In genomic region chr14:29494312-29494711, GRCh38 we compare ENCODE assay signal across 28 cellular contexts.
"Had no signal": no experiment of that assay in that cellular context is flagged by ENCODE, and none has a peak within 500 bp of the region (broad histone marks: within the 10 kb centered on the region; RNA-seq: fewer than 3 reads in every experiment).

No MANE protein-coding gene starts in this region.

- H3K27ac ChIP-seq: colonic mucosa, coronary artery, dorsolateral prefrontal cortex, epithelial cell of prostate, esophagus muscularis mucosa, esophagus squamous epithelium, foreskin keratinocyte, gastrocnemius medialis, gastroesophageal sphincter, heart left ventricle, heart right ventricle had no signal

- H3K4me3 ChIP-seq: colonic mucosa, coronary artery, dorsolateral prefrontal cortex, esophagus muscularis mucosa, esophagus squamous epithelium, gastrocnemius medialis, gastroesophageal sphincter, heart left ventricle, heart right ventricle had no signal

- H3K4me1 ChIP-seq: colonic mucosa, esophagus muscularis mucosa, esophagus squamous epithelium, foreskin keratinocyte, gastrocnemius medialis, gastroesophageal sphincter, heart left ventricle, heart right ventricle had no signal

- FAIRE-seq: colon, endometrium, endothelial cell of umbilical vein, frontal cortex had no signal

- H3K27me3 ChIP-seq: colonic mucosa, dorsolateral prefrontal cortex, esophagus muscularis mucosa, esophagus squamous epithelium, foreskin keratinocyte, gastrocnemius medialis, gastroesophageal sphincter, heart left ventricle had no signal

- DNase-seq: colonic mucosa; cortex of kidney; dermis blood vessel endothelial cell; dorsolateral prefrontal cortex; effector CD4-positive, alpha-beta T cell; effector CD8-positive, alpha-beta T cell; effector memory CD4-positive, alpha-beta T cell; effector memory CD8-positive, alpha-beta T cell; endodermal cell; erythroblast; esophagus squamous epithelium; foreskin fibroblast; foreskin keratinocyte; foreskin melanocyte; gastrocnemius medialis; glutamatergic neuron; head of caudate nucleus; heart left ventricle; heart right ventricle had no signal

- ATAC-seq: effector memory CD8-positive, alpha-beta T cell; esophagus mucosa; foreskin keratinocyte; gastrocnemius medialis; gastroesophageal sphincter; heart left ventricle; heart right ventricle had no signal

- H3K36me3 ChIP-seq: colonic mucosa, esophagus muscularis mucosa, esophagus squamous epithelium, gastrocnemius medialis, gastroesophageal sphincter, heart left ventricle, heart right ventricle had no signal

- H3K9me3 ChIP-seq: colonic mucosa, esophagus muscularis mucosa, esophagus squamous epithelium, gastrocnemius medialis, gastroesophageal sphincter, heart left ventricle had no signal
